Comparison of ENCODE assay signal across 8 cellular contexts in the genomic region with DNA sequence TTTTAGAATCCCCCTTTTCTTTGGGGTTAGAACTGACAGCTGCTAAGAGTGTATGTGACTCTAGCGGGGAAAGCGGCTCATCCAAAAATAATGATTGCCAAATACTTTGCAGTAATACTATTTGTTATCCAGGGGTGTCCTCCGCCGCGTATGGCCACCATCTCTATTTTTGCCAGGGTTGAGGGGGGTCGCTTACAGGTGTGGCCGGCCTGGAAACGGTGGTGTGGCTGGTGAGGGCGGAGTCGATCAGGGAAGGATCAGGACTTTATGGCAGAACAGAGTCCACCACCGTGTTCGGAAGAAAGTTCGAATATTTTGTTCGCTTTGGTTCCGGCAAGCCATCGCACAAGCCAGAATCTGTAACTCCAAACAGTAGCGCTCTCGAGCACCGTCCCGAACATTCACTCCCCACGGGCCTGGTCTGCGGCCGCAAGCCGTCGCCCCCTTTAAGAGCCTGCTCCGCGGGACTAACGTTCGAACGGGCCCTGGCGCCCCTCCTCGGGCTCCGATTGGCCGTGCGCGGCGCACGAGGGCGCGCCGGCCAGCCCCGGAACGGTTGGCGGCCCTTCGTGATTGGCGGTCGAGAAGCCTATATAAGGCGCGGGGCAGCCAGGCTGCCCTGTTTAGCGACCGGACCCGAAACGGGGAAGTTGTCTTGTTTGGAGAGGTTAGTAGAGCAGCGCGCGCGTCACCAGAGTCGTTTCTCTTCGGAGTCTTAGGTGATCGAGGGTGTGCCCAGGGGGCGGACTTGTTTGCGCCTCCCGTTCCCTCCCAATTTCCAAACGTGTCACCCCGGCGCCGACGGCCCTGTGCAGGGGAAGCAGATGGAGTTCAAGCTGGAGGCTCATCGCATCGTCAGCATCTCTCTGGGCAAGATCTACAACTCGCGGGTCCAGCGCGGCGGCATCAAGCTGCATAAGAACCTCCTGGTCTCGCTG. TPM values are rescaled to one million over a fixed set of nuclear protein-coding genes. Genes with fewer than 3 reads are reported as not detected.
DNase-seq lines count a peak whose midpoint lies in the region; ATAC-seq and TF ChIP-seq lines count a peak whose summit lies in the region.

A gene (plus strand): TSS at position 622 of the 938 bp plus-strand sequence. CDS start 203 bp downstream, at position 825.

- peak within 1 kb of the TSS; percentile 84 for H3K4me2 ChIP-seq in SK-N-SH

- H3K4me3 ChIP-seq in SK-N-SH (ENCODE audit: low read depth in 2 of 2, low read length in 1 of 2) (peak within 1 kb of the TSS; percentile 90 to 96), gastroesophageal sphincter (peak within 1 kb of the TSS; percentile 61 to 88), neutrophil (ENCODE audit: low read depth in 1 of 2, low read length in 1 of 2) (peak within 1 kb of the TSS; percentile 69 to 97)

- peaks cover 47% of the 10 kb centered on the region for H4K20me1 ChIP-seq in SK-N-SH (ENCODE audit: insufficient read depth)

- H3K27me3 ChIP-seq in SK-N-SH (ENCODE audit: insufficient read depth) (no peaks in the 10 kb centered on the region), gastroesophageal sphincter (no peaks in the 10 kb centered on the region), neutrophil (no peaks in the 10 kb centered on the region)

- H3K9me3 ChIP-seq in SK-N-SH (no peaks in the 10 kb centered on the region), gastroesophageal sphincter (no peaks in the 10 kb centered on the region), neutrophil (no peaks in the 10 kb centered on the region)

- CTCF ChIA-PET in GM10248 (lab: Yijun Ruan, JAX) = interaction anchor here (1.6 to 6.1 kb wide), 5 partner anchors 9 to 55 kb away, joined by 5 to 74 read pairs (median 9); no protein-coding TSS in a partner anchor
- CTCF ChIA-PET in SK-N-SH (lab: Yijun Ruan, JAX) = interaction anchor here (0.7 to 13.3 kb wide), 6 partner anchors 17 to 1274 kb away, joined by 3 to 145 read pairs (median 4); no protein-coding TSS in a partner anchor
- CTCF ChIA-PET in activated naive CD4-positive, alpha-beta T cell treated with anti-CD3 and anti-CD28 coated beads, Interleukin-2, amount 10 ng/mL, durations not matched to agents 7 days and 5 days (lab: Charles Lee) = interaction anchor here (0.8 to 3.0 kb wide), 4 partner anchors 46 to 55 kb away, joined by 3 to 37 read pairs (median 4); no protein-coding TSS in a partner anchor

- peaks cover 52% of the 10 kb centered on the region for H3K4me1 Mint-ChIP-seq in activated naive CD4-positive, alpha-beta T cell treated with anti-CD3 and anti-CD28 coated beads, Interleukin-2, amount 10 ng/mL, durations not matched to agents 7 days and 5 days

- H3K9me2 ChIP-seq in SK-N-SH = no peaks in the 10 kb centered on the region

- no peak for TF ChIP-seq RAD21 in SK-N-SH (IDR thresholded peaks at IDR 0.05; ENCODE audit: low read length)

- peaks cover 48% of the 10 kb centered on the region for H3K79me2 ChIP-seq in SK-N-SH (ENCODE audit: insufficient read depth)

- H3K27ac ChIP-seq in SK-N-SH (ENCODE audit: low read depth in 2 of 2, low read length in 1 of 2) (peak within 1 kb of the TSS; percentile 77 to 81), gastroesophageal sphincter (peak within 1 kb of the TSS; percentile 72 to 98 (median 95)), neutrophil (peak within 1 kb of the TSS; percentile 93)

- TF ChIP-seq EP300 in SK-N-SH (IDR thresholded peaks at IDR 0.05; ENCODE audit: borderline replicate concordance in 1 of 2, low read depth in 1 of 2, low read length in 1 of 2) = 0 out of 4 replicates have a peak, but pooled peaks of 1 of the 2 experiments have one; percentile 15
- TF ChIP-seq EP300 in gastroesophageal sphincter (IDR thresholded peaks at IDR 0.05) = no peak

- peaks cover 27% of the 10 kb centered on the region for H3F3A ChIP-seq in SK-N-SH (replicated peaks; ENCODE audit: insufficient read depth)

- no peaks in the 10 kb centered on the region for H3K9me3 Mint-ChIP-seq in activated naive CD4-positive, alpha-beta T cell treated with anti-CD3 and anti-CD28 coated beads, Interleukin-2, amount 10 ng/mL, durations not matched to agents 7 days and 5 days

- POLR2A ChIA-PET in GM10248 (lab: Yijun Ruan, JAX) (interaction anchor here (0.6 to 5.1 kb wide), 23 partner anchors 9 to 716 kb away, joined by 3 to 110 read pairs (median 4); a partner anchor contains a TSS), SK-N-SH (lab: Yijun Ruan, JAX) (interaction anchor here (0.6 to 3.0 kb wide), 18 partner anchors 8 to 573 kb away, joined by 3 to 24 read pairs (median 6); a partner anchor contains a TSS)

- peak; percentile 94 for DNase-seq in GM10248 (ENCODE audit: extremely low spot score)
- DNase-seq in NCI-H1092 (lab: John Stamatoyannopoulos, UW) = peak; percentile 96
- DNase-seq in SK-N-SH = peak; percentile 97
- peak; percentile 97 for DNase-seq in activated naive CD4-positive, alpha-beta T cell treated with anti-CD3 and anti-CD28 coated beads, Interleukin-2, amount 10 ng/mL, durations not matched to agents 7 days and 5 days
- DNase-seq in superior temporal gyrus (ENCODE audit: extremely low spot score) = peak; percentile 98

- TF ChIP-seq POLR2A in gastroesophageal sphincter (IDR thresholded peaks at IDR 0.05) = peak; percentile 100

- peaks cover 18% of the 10 kb centered on the region for H3K27me3 Mint-ChIP-seq in activated naive CD4-positive, alpha-beta T cell treated with anti-CD3 and anti-CD28 coated beads, Interleukin-2, amount 10 ng/mL, durations not matched to agents 7 days and 5 days

- H3K9ac ChIP-seq in SK-N-SH = peak within 1 kb of the TSS; percentile 91

- ATAC-seq in HG02610 (IDR thresholded peaks at IDR 0.05; ENCODE audit: unreplicated experiment) = peak; percentile 62
- ATAC-seq in gastroesophageal sphincter = peak; percentile 91

- peak within 1 kb of the TSS; percentile 100 for H3K4me3 Mint-ChIP-seq in activated naive CD4-positive, alpha-beta T cell treated with anti-CD3 and anti-CD28 coated beads, Interleukin-2, amount 10 ng/mL, durations not matched to agents 7 days and 5 days

- H3K36me3 ChIP-seq in SK-N-SH (replicated peaks in 1 of 2; ENCODE audit: control insufficient read depth in 1 of 2, insufficient read depth in 2 of 2, low read length in 1 of 2) = peaks cover 25 to 26% of the 10 kb centered on the region in 2 experiments
- no peaks in the 10 kb centered on the region for H3K36me3 ChIP-seq in gastroesophageal sphincter
- no peaks in the 10 kb centered on the region for H3K36me3 ChIP-seq in neutrophil

- peak within 1 kb of the TSS; percentile 76 for H2AFZ ChIP-seq in SK-N-SH (ENCODE audit: low read depth)

- peaks cover 10 to 16% of the 10 kb centered on the region in 2 experiments; a peak in 3 of 4 replicates for H3K4me1 ChIP-seq in SK-N-SH (ENCODE audit: control insufficient read depth in 1 of 2, insufficient read depth in 2 of 2, low read depth in 1 of 2, low read length in 1 of 2)
- H3K4me1 ChIP-seq in gastroesophageal sphincter = peaks cover 0 to 38% (median 10%) of the 10 kb centered on the region in 3 donors
- H3K4me1 ChIP-seq in neutrophil (ENCODE audit: control insufficient read depth in 1 of 2, insufficient read depth in 1 of 2, low read depth in 1 of 2, low read length in 1 of 2) = peaks cover 33 to 35% of the 10 kb centered on the region in 2 experiments

- TF ChIP-seq CTCF in GM10248 (IDR thresholded peaks at IDR 0.05; ENCODE audit: control extremely low read depth, extremely low read depth, low read depth, missing control alignments) (no peak), SK-N-SH (IDR thresholded peaks at IDR 0.05) (no peak), gastroesophageal sphincter (IDR thresholded peaks at IDR 0.05) (no peak), neutrophil (IDR thresholded peaks at IDR 0.05) (peak; percentile 22)

- peak within 1 kb of the TSS; percentile 99 for H3K27ac Mint-ChIP-seq in activated naive CD4-positive, alpha-beta T cell treated with anti-CD3 and anti-CD28 coated beads, Interleukin-2, amount 10 ng/mL, durations not matched to agents 7 days and 5 days

- peaks cover 35% of the 10 kb centered on the region for H3K36me3 Mint-ChIP-seq in activated naive CD4-positive, alpha-beta T cell treated with anti-CD3 and anti-CD28 coated beads, Interleukin-2, amount 10 ng/mL, durations not matched to agents 7 days and 5 days

- 11% methylated on average over 59 of the region's 76 CpGs for WGBS in SK-N-SH (ENCODE audit: low lambda C conversion rate)
- 46 to 56% methylated on average over 2 to 5 of the region's 76 CpGs for WGBS in gastroesophageal sphincter (ENCODE audit: low coverage in 1 of 2), 2 donors

TF ChIP-seq in SK-N-SH, 30 proteins besides CTCF, POLR2A, EP300 and RAD21 (continues in another document):
- TF ChIP-seq JUND (IDR thresholded peaks at IDR 0.05) = no peak
- TF ChIP-seq NRF1 (IDR thresholded peaks at IDR 0.05; ENCODE audit: low read depth, low read length) = peak; percentile 46; the same call in 1 of the 2 replicates
- TF ChIP-seq, protein P1, sequence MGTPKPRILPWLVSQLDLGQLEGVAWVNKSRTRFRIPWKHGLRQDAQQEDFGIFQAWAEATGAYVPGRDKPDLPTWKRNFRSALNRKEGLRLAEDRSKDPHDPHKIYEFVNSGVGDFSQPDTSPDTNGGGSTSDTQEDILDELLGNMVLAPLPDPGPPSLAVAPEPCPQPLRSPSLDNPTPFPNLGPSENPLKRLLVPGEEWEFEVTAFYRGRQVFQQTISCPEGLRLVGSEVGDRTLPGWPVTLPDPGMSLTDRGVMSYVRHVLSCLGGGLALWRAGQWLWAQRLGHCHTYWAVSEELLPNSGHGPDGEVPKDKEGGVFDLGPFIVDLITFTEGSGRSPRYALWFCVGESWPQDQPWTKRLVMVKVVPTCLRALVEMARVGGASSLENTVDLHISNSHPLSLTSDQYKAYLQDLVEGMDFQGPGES (IDR thresholded peaks at IDR 0.05; ENCODE audit: low read depth, low read length) = peak; percentile 49
- TF ChIP-seq GABPA (IDR thresholded peaks at IDR 0.05; ENCODE audit: low read depth) = no peak; the same call in 1 of the 2 replicates
- peak; percentile 100 for TF ChIP-seq POLR2AphosphoS5 (IDR thresholded peaks at IDR 0.05; ENCODE audit: low read depth, low read length)

RNA-seq across cellular contexts. Expression of the gene that starts here (rescaled TPM):
- polyA plus RNA-seq in SK-N-SH (2012; rRNA removed) = 46.2 and 52.9 TPM in 2 replicates
- 33.8 and 39.1 TPM in 2 replicates for polyA plus RNA-seq in SK-N-SH (2012; cell fraction: cytosol; rRNA removed)
- 64.9 and 69.1 TPM in 2 replicates for polyA plus RNA-seq in SK-N-SH (2012; cell fraction: nucleus; rRNA removed)
- 10 to 100 TPM; 10.7 to 16.7 (median 14.9) TPM for total RNA-seq in gastroesophageal sphincter

Comparison
In these comparisons a context has a peak if more than half of its experiments do, and no peak if none do; other contexts are left out.
1. Peak in every context shown above with its lines: DNase-seq, ATAC-seq, H3K4me3 ChIP-seq and H3K27ac ChIP-seq.